Comparison of ENCODE assay signal across 8 cellular contexts in genomic region chr21:39184050-39184980, GRCh38. TPM values are rescaled to one million over a fixed set of nuclear protein-coding genes. Genes with fewer than 3 reads are reported as not detected.
A peak's percentile ranks its signal among the peaks of the same experiment; 100 is the strongest.
DNase-seq lines count a peak whose midpoint lies in the region; ATAC-seq and TF ChIP-seq lines count a peak whose summit lies in the region.

No MANE protein-coding gene starts in this region.

- ATAC-seq in HG03139 (IDR thresholded peaks at IDR 0.05; ENCODE audit: unreplicated experiment) = no peak

- H3K9me3 Mint-ChIP-seq in T-helper 1 cell treated with Interleukin-12 subunit alpha and Interleukin-12 subunit beta and Interleukin-4 antibody, amounts not matched to agents 30 μg/mL and 1 μg/mL, for 36 hours = no peaks in the 10 kb centered on the region
- no peaks in the 10 kb centered on the region for H3K9me3 Mint-ChIP-seq in osteocyte (ENCODE audit: unreplicated experiment)

- H3K27ac ChIP-seq in epithelial cell of prostate = peak overlapping the region; percentile 76

- H3K36me3 Mint-ChIP-seq in T-helper 1 cell treated with Interleukin-12 subunit alpha and Interleukin-12 subunit beta and Interleukin-4 antibody, amounts not matched to agents 30 μg/mL and 1 μg/mL, for 36 hours (ENCODE audit: low read depth) = peaks cover 15% of the 10 kb centered on the region
- H3K36me3 Mint-ChIP-seq in osteocyte (ENCODE audit: unreplicated experiment) = peaks cover 20% of the 10 kb centered on the region

- TF ChIP-seq CTCF in osteocyte (IDR thresholded peaks at IDR 0.05) = no peak

- peak overlapping the region; percentile 97 for H3K27ac Mint-ChIP-seq in T-helper 1 cell treated with Interleukin-12 subunit alpha and Interleukin-12 subunit beta and Interleukin-4 antibody, amounts not matched to agents 30 μg/mL and 1 μg/mL, for 36 hours
- H3K27ac Mint-ChIP-seq in osteocyte (ENCODE audit: unreplicated experiment) = peak overlapping the region; percentile 98

- DNase-seq in T-helper 1 cell (no peak), RPMI7951 (ENCODE audit: low read depth) (peak; percentile 9), epithelial cell of prostate (ENCODE audit: low read depth, low spot score) (no peak), osteocyte (ENCODE audit: extremely low spot score, unreplicated experiment) (no peak), HuH-7 (ENCODE audit: low spot score) (no peak), SHP77 treated with DMSO at 0.1 percent for 48 hours (lab: John Stamatoyannopoulos, UW) (no peak)

- no peaks in the 10 kb centered on the region for H3K27me3 Mint-ChIP-seq in T-helper 1 cell treated with Interleukin-12 subunit alpha and Interleukin-12 subunit beta and Interleukin-4 antibody, amounts not matched to agents 30 μg/mL and 1 μg/mL, for 36 hours (ENCODE audit: low read depth)
- H3K27me3 Mint-ChIP-seq in osteocyte (ENCODE audit: unreplicated experiment) = no peaks in the 10 kb centered on the region

- peaks cover 40% of the 10 kb centered on the region for H3K4me1 Mint-ChIP-seq in T-helper 1 cell treated with Interleukin-12 subunit alpha and Interleukin-12 subunit beta and Interleukin-4 antibody, amounts not matched to agents 30 μg/mL and 1 μg/mL, for 36 hours (ENCODE audit: low read depth)
- H3K4me1 Mint-ChIP-seq in osteocyte (ENCODE audit: unreplicated experiment) = peaks cover 39% of the 10 kb centered on the region

- peak overlapping the region; percentile 98 for H3K4me3 Mint-ChIP-seq in T-helper 1 cell treated with Interleukin-12 subunit alpha and Interleukin-12 subunit beta and Interleukin-4 antibody, amounts not matched to agents 30 μg/mL and 1 μg/mL, for 36 hours
- H3K4me3 Mint-ChIP-seq in osteocyte (ENCODE audit: unreplicated experiment) = peak overlapping the region; percentile 97

RNA-seq across cellular contexts. Expression of gene PSMG1, which starts 1.1 kb away (rescaled TPM):
- 100 and 109 TPM in 2 replicates for total RNA-seq in RPMI7951 (2014; rRNA removed; shearing (Covaris generic))
- 49.0 and 49.6 TPM in 2 replicates for total RNA-seq in osteocyte
